8 cellular contexts compared by ENCODE assay signal in genomic region chr6:137809895-137810553, GRCh38. TPM values are rescaled to one million over a fixed set of nuclear protein-coding genes. Genes with fewer than 3 reads are reported as not detected.
A peak's percentile ranks its signal among the peaks of the same experiment; 100 is the strongest.
DNase-seq lines count a peak whose midpoint lies in the region; ATAC-seq and TF ChIP-seq lines count a peak whose summit lies in the region.
"Not testable (repeated sequence)": the region's sequence is repeated elsewhere in the genome, so short reads cannot be mapped to it uniquely, and the experiment has no call there.

No MANE protein-coding gene starts in this region.

- H3K4me1 ChIP-seq in CD4-positive, alpha-beta memory T cell (ENCODE audit: insufficient read depth, low read length) = peaks cover 20% of the 10 kb centered on the region
- not testable (repeated sequence) for H3K4me1 ChIP-seq in Karpas-422 (ENCODE audit: low read length)

- not testable (repeated sequence) for H3K4me3 Mint-ChIP-seq in CD4-positive, alpha-beta memory T cell; WTC11; activated naive CD8-positive, alpha-beta T cell treated with anti-CD3 and anti-CD28 coated beads for 36 hours
- H3K4me3 Mint-ChIP-seq in activated T-cell treated with anti-CD3 and anti-CD28 coated beads, Interleukin-2, amount 50 U/mL, for 72 hours = peak overlapping the region; percentile 10 to 21
- peak overlapping the region in 1 of 2 donors; percentile 49 for H3K4me3 Mint-ChIP-seq in effector memory CD8-positive, alpha-beta T cell
- peak overlapping the region in 3 of 8 donors; percentile 26 to 69 (median 51) for H3K4me3 Mint-ChIP-seq in naive B cell
- H3K4me3 Mint-ChIP-seq in stimulated activated naive B cell treated with anti-CD40 and anti-IgM and Interleukin-4, amounts not matched to agents 10 μg/mL and 1 μg/mL and 100 μg/mL, for 72 hours = peak overlapping the region in 1 of 2 donors; percentile 33

- CTCF ChIA-PET in CD4-positive, alpha-beta memory T cell (lab: Charles Lee; ENCODE audit: partially characterized antibody) = interaction anchor here (1.1 to 3.5 kb wide), 7 partner anchors 9 to 134 kb away, joined by 3 to 26 read pairs (median 5); partner anchors contain the start of gene TNFAIP3
- CTCF ChIA-PET in WTC11 (lab: Charles Lee) = not testable (repeated sequence)

- not testable (repeated sequence) for ATAC-seq in WTC11; activated T-cell treated with anti-CD3 and anti-CD28 coated beads, Interleukin-2, amount 50 U/mL, for 72 hours (replicated peaks in 1 of 2); effector memory CD8-positive, alpha-beta T cell (replicated peaks); naive B cell (ENCODE audit: low read depth in 2 of 2); stimulated activated naive B cell treated with anti-CD40 and anti-IgM and Interleukin-4, amounts not matched to agents 10 μg/mL and 1 μg/mL and 100 μg/mL, for 72 hours (replicated peaks)

- H2AFZ ChIP-seq in Karpas-422 (ENCODE audit: low read length) = not testable (repeated sequence)

- peak overlapping the region in 6 of 7 donors; percentile 31 to 98 (median 80) for H3K27ac Mint-ChIP-seq in CD4-positive, alpha-beta memory T cell
- not testable (repeated sequence) for H3K27ac Mint-ChIP-seq in WTC11
- peak overlapping the region; percentile 93 for H3K27ac Mint-ChIP-seq in activated T-cell treated with anti-CD3 and anti-CD28 coated beads, Interleukin-2, amount 50 U/mL, for 72 hours
- H3K27ac Mint-ChIP-seq in activated naive CD8-positive, alpha-beta T cell treated with anti-CD3 and anti-CD28 coated beads for 36 hours = peak overlapping the region; percentile 29
- H3K27ac Mint-ChIP-seq in effector memory CD8-positive, alpha-beta T cell = peak overlapping the region; percentile 76 to 91
- peak overlapping the region; percentile 70 to 98 (median 94) for H3K27ac Mint-ChIP-seq in naive B cell
- H3K27ac Mint-ChIP-seq in stimulated activated naive B cell treated with anti-CD40 and anti-IgM and Interleukin-4, amounts not matched to agents 10 μg/mL and 1 μg/mL and 100 μg/mL, for 72 hours = peak overlapping the region; percentile 89

- not testable (repeated sequence) for H3K27ac ChIP-seq in CD4-positive, alpha-beta memory T cell (ENCODE audit: low read depth, low read length); Karpas-422 (ENCODE audit: low read length)

- intact Hi-C loops in CD4-positive, alpha-beta memory T cell (cut with micrococcal nuclease) = not testable (repeated sequence)

- not testable (repeated sequence) for H3K4me2 ChIP-seq in Karpas-422 (ENCODE audit: low read depth, low read length, poor library complexity, severe bottlenecking)

- POLR2A ChIA-PET in CD4-positive, alpha-beta memory T cell (lab: Charles Lee; ENCODE audit: partially characterized antibody) = interaction anchor here (1.0 to 4.6 kb wide), 9 partner anchors 9 to 102 kb away, joined by 3 to 39 read pairs (median 6); partner anchors contain the start of gene TNFAIP3
- POLR2A ChIA-PET in WTC11 (lab: Charles Lee) = not testable (repeated sequence)

- H4K20me1 ChIP-seq in Karpas-422 (ENCODE audit: insufficient read depth, low read depth, low read length) = not testable (repeated sequence)

- H3K27me3 Mint-ChIP-seq in CD4-positive, alpha-beta memory T cell; WTC11 (ENCODE audit: low read depth); activated T-cell treated with anti-CD3 and anti-CD28 coated beads, Interleukin-2, amount 50 U/mL, for 72 hours (ENCODE audit: low read depth); activated naive CD8-positive, alpha-beta T cell treated with anti-CD3 and anti-CD28 coated beads for 36 hours; effector memory CD8-positive, alpha-beta T cell; naive B cell; stimulated activated naive B cell treated with anti-CD40 and anti-IgM and Interleukin-4, amounts not matched to agents 10 μg/mL and 1 μg/mL and 100 μg/mL, for 72 hours: not testable (repeated sequence)

- not testable (repeated sequence) for DNase-seq in CD4-positive, alpha-beta memory T cell; WTC11 (ENCODE audit: low spot score); activated T-cell treated with anti-CD3 and anti-CD28 coated beads, Interleukin-2, amount 50 U/mL, for 72 hours; activated naive CD8-positive, alpha-beta T cell treated with anti-CD3 and anti-CD28 coated beads for 36 hours; effector memory CD8-positive, alpha-beta T cell; naive B cell; stimulated activated naive B cell treated with anti-CD40 and anti-IgM and Interleukin-4, amounts not matched to agents 10 μg/mL and 1 μg/mL and 100 μg/mL, for 72 hours
- DNase-seq in Karpas-422 = peak; percentile 27

- not testable (repeated sequence) for H3K9me3 ChIP-seq in CD4-positive, alpha-beta memory T cell (ENCODE audit: control insufficient read depth in 1 of 2, low read length in 2 of 2); Karpas-422 (ENCODE audit: low read length)

- H3K4me1 Mint-ChIP-seq in CD4-positive, alpha-beta memory T cell = peaks cover 15 to 31% (median 22%) of the 10 kb centered on the region in 4 donors
- peaks cover 14% of the 10 kb centered on the region for H3K4me1 Mint-ChIP-seq in WTC11
- H3K4me1 Mint-ChIP-seq in activated T-cell treated with anti-CD3 and anti-CD28 coated beads, Interleukin-2, amount 50 U/mL, for 72 hours (ENCODE audit: low read depth) = peaks cover 80% of the 10 kb centered on the region
- peaks cover 76% of the 10 kb centered on the region for H3K4me1 Mint-ChIP-seq in activated naive CD8-positive, alpha-beta T cell treated with anti-CD3 and anti-CD28 coated beads for 36 hours
- H3K4me1 Mint-ChIP-seq in effector memory CD8-positive, alpha-beta T cell (ENCODE audit: low read depth in 2 of 2) = peaks cover 20 to 25% of the 10 kb centered on the region in 2 donors
- peaks cover 20 to 25% (median 23%) of the 10 kb centered on the region in 3 donors for H3K4me1 Mint-ChIP-seq in naive B cell
- H3K4me1 Mint-ChIP-seq in stimulated activated naive B cell treated with anti-CD40 and anti-IgM and Interleukin-4, amounts not matched to agents 10 μg/mL and 1 μg/mL and 100 μg/mL, for 72 hours = peaks cover 21 to 49% of the 10 kb centered on the region in 2 donors

- H3K9me3 Mint-ChIP-seq in CD4-positive, alpha-beta memory T cell; WTC11; activated T-cell treated with anti-CD3 and anti-CD28 coated beads, Interleukin-2, amount 50 U/mL, for 72 hours; activated naive CD8-positive, alpha-beta T cell treated with anti-CD3 and anti-CD28 coated beads for 36 hours; effector memory CD8-positive, alpha-beta T cell; naive B cell; stimulated activated naive B cell treated with anti-CD40 and anti-IgM and Interleukin-4, amounts not matched to agents 10 μg/mL and 1 μg/mL and 100 μg/mL, for 72 hours: not testable (repeated sequence)

- H3K9me2 ChIP-seq in Karpas-422 (replicated peaks; ENCODE audit: insufficient read depth, low read length) = not testable (repeated sequence)

- TF ChIP-seq CTCF in WTC11 (IDR thresholded peaks at IDR 0.05) = not testable (repeated sequence)

- not testable (repeated sequence) for H3K36me3 Mint-ChIP-seq in CD4-positive, alpha-beta memory T cell; WTC11; activated T-cell treated with anti-CD3 and anti-CD28 coated beads, Interleukin-2, amount 50 U/mL, for 72 hours (ENCODE audit: insufficient read depth in 2 of 2); activated naive CD8-positive, alpha-beta T cell treated with anti-CD3 and anti-CD28 coated beads for 36 hours; effector memory CD8-positive, alpha-beta T cell (ENCODE audit: insufficient read depth); naive B cell; stimulated activated naive B cell treated with anti-CD40 and anti-IgM and Interleukin-4, amounts not matched to agents 10 μg/mL and 1 μg/mL and 100 μg/mL, for 72 hours

- not testable (repeated sequence) for H3K9ac ChIP-seq in Karpas-422 (ENCODE audit: low read length)

- not testable (repeated sequence) for H3K27me3 ChIP-seq in CD4-positive, alpha-beta memory T cell (ENCODE audit: insufficient read depth, low read length); Karpas-422 (ENCODE audit: low read length)

- not testable (repeated sequence) for H3K79me2 ChIP-seq in Karpas-422 (ENCODE audit: low read length)

- H3K36me3 ChIP-seq in CD4-positive, alpha-beta memory T cell (ENCODE audit: insufficient read depth, low read length); Karpas-422 (ENCODE audit: insufficient read depth, low read length): not testable (repeated sequence)

- H3K4me3 ChIP-seq in CD4-positive, alpha-beta memory T cell (ENCODE audit: low read length in 2 of 2); Karpas-422 (ENCODE audit: low read length): not testable (repeated sequence)

TF ChIP-seq in WTC11, 78 proteins besides CTCF, POLR2A, EP300 and RAD21:
- peak; percentile 53; the same call in 1 of the 2 replicates for TF ChIP-seq GABPB1 (CRISPR knock-in tag; IDR thresholded peaks at IDR 0.05)

RNA-seq across cellular contexts. Expression of gene TNFAIP3, which starts 57.0 kb away (rescaled TPM):
- total RNA-seq in CD4-positive, alpha-beta memory T cell = 100 to 1,000 TPM; 145 to 165 TPM
- 100 to 1,000 TPM; 112 to 318 TPM for polyA plus RNA-seq in CD4-positive, alpha-beta memory T cell
- 0.72 and 0.75 TPM in 2 replicates for total RNA-seq in Karpas-422 (2014; rRNA removed; shearing (Covaris generic); ENCODE audit: low replicate concordance)
- total RNA-seq in WTC11 (2021) = 3.0 to 4.7 TPM (median 4.2 TPM) in 3 replicates
- 100 to 1,000 TPM; 350 to 510 TPM for total RNA-seq in activated T-cell treated with anti-CD3 and anti-CD28 coated beads, Interleukin-2, amount 50 U/mL, for 72 hours
- 100 to 1,000 TPM; 214 to 222 TPM for total RNA-seq in activated naive CD8-positive, alpha-beta T cell treated with anti-CD3 and anti-CD28 coated beads for 36 hours
- 10 to 100 TPM in 5 of 6 donors, 1 to 10 TPM in 1; 4.0 to 48.4 (median 33.8) TPM for polyA plus RNA-seq in naive B cell (ENCODE audit: low read depth in 6 of 6)

Comparison
In these comparisons a context has a peak if more than half of its experiments do, and no peak if none do; other contexts are left out.
1. RNA of gene TNFAIP3, which starts 57.0 kb away (total RNA-seq): 350 to 510 TPM in activated T-cell treated with anti-CD3 and anti-CD28 coated beads, Interleukin-2, amount 50 U/mL, for 72 hours, 214 to 222 TPM in activated naive CD8-positive, alpha-beta T cell treated with anti-CD3 and anti-CD28 coated beads for 36 hours and 145 to 165 TPM in CD4-positive, alpha-beta memory T cell; 3.0 to 4.7 TPM in WTC11 and 0.72 to 0.75 TPM in Karpas-422; every median in the first group is over 10 times any median in the second.